ENCODE assay signal across 1 cellular context in the genomic region with DNA sequence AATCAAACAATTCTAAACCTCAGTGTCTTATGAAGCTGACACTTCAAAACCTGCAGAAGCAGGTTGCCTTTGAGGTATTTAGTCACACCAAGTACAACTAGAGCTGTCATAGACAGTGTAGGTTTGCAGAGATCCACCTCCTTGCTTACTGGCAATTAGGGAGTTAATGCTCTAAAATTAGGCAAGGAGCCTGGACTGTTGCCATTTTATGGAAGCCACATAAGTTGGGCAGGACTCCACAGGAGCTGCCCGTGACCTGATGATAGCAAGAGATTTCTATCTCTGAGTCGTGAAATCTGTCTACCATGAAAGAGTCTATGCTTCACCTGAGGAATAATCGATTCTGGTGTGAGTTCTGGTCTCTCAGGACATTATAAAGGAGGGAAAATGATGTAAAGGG.
TF ChIP-seq lines count a peak whose summit lies in the region.

No MANE protein-coding gene starts in this region.

TF ChIP-seq in K562, 482 proteins besides CTCF, POLR2A, EP300 and RAD21:
- TF ChIP-seq BRCA1 (IDR thresholded peaks at IDR 0.05) (no peak), BRCA1 (CRISPR knock-in tag; IDR thresholded peaks at IDR 0.05) (no peak), PHF8 (IDR thresholded peaks at IDR 0.05; ENCODE audit: borderline replicate concordance, low read length) (no peak), TCFL5 (CRISPR knock-in tag; conservative IDR thresholded peaks at IDR 0.05) (no peak), TAF1 (IDR thresholded peaks at IDR 0.05; ENCODE audit: control insufficient read depth, extremely low read depth, insufficient read depth, low read length, severe bottlenecking) (no peak), NUFIP1 (IDR thresholded peaks at IDR 0.05; ENCODE audit: partially characterized antibody) (no peak), ZNF740 (CRISPR knock-in tag; IDR thresholded peaks at IDR 0.05) (no peak), ZNF740 (tag; IDR thresholded peaks at IDR 0.05) (no peak)
- TF ChIP-seq, protein P1, sequence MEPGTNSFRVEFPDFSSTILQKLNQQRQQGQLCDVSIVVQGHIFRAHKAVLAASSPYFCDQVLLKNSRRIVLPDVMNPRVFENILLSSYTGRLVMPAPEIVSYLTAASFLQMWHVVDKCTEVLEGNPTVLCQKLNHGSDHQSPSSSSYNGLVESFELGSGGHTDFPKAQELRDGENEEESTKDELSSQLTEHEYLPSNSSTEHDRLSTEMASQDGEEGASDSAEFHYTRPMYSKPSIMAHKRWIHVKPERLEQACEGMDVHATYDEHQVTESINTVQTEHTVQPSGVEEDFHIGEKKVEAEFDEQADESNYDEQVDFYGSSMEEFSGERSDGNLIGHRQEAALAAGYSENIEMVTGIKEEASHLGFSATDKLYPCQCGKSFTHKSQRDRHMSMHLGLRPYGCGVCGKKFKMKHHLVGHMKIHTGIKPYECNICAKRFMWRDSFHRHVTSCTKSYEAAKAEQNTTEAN (CRISPR knock-in tag; IDR thresholded peaks at IDR 0.05): no peak
